8 cellular contexts compared by ENCODE assay signal in the genomic region with DNA sequence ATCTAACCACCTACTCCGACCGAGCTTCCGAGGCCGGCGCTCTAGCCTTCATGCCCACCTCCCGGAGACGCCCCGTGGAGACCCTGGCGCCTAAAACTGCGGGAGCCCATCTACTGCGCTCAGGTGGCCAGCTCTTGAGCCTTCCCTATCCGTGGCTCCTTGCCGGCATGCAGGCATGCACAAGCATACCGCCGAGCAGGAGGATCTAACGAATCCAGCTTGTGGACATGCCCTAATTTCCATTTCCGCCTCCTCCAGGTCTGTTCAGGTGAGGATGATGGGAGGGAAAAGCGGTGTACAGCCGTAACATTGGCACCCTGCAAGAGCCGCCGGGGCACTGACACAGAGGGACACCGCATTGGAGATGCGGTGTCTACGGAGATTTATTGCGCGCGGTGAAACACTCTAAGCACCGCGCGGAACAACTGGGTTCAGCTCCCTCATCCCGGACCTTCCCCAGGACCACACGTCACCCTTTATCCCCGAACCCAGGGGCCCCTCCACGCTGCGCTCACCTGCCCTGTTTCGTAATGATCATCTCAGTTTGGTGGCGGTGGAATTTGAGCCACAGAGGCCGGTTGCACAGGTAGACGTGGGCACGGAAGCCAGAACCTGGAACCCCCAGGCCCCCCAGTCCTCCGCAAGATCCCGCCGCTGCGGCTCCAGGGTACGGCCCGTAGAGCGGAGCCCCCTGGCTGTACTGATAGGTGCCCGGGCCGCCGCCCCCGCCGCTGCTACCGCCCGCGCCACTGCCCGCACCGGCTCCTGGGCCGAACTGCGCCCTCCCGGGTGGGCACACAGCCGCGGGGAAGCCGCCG. TPM values are rescaled to one million over a fixed set of nuclear protein-coding genes. Genes with fewer than 3 reads are reported as not detected.
A peak's percentile ranks its signal among the peaks of the same experiment; 100 is the strongest.
DNase-seq lines count a peak whose midpoint lies in the region; ATAC-seq, FAIRE-seq and TF ChIP-seq lines count a peak whose summit lies in the region.

No MANE protein-coding gene starts in this region.

- no peaks in the 10 kb centered on the region for H3K9me3 Mint-ChIP-seq in activated T-cell treated with anti-CD3 and anti-CD28 coated beads, Interleukin-2, amount 50 U/mL, for 4 hours
- peaks cover 16% of the 10 kb centered on the region for H3K9me3 Mint-ChIP-seq in neural progenitor cell

- H2BK5ac ChIP-seq in H1 (ENCODE audit: low read depth, low read length) = no peak overlapping the region

- POLR2A ChIA-PET in H1 (lab: Charles Lee; ENCODE audit: partially characterized antibody) = interaction anchor here (0.6 to 2.9 kb wide), 4 partner anchors 8 to 601 kb away, joined by 3 to 9 read pairs (median 4); a partner anchor contains a TSS

- H3K27me3 Mint-ChIP-seq in activated T-cell treated with anti-CD3 and anti-CD28 coated beads, Interleukin-2, amount 50 U/mL, for 4 hours (ENCODE audit: low read depth) = peaks cover 53% of the 10 kb centered on the region
- peaks cover 87% of the 10 kb centered on the region for H3K27me3 Mint-ChIP-seq in neural progenitor cell (ENCODE audit: insufficient read depth, low read depth)

- H2BK20ac ChIP-seq in H1 (ENCODE audit: low read length) = no peak overlapping the region

- no peak overlapping the region for H4K5ac ChIP-seq in H1 (ENCODE audit: insufficient read length, low read depth, low read length)

- H3K9ac ChIP-seq in H1 (replicated peaks in 1 of 4; ENCODE audit: extremely low read depth in 1 of 4, low read depth in 3 of 4, low read length in 3 of 4) = no peak overlapping the region
- no peak overlapping the region for H3K9ac ChIP-seq in neural progenitor cell

- no peak overlapping the region for H2BK120ac ChIP-seq in H1 (replicated peaks; ENCODE audit: low read depth, low read length)

- no peak overlapping the region for H2BK15ac ChIP-seq in H1 (ENCODE audit: low read length)

- ATAC-seq in activated T-cell treated with anti-CD3 and anti-CD28 coated beads, Interleukin-2, amount 50 U/mL, for 4 hours = peak; percentile 3 to 20

- TF ChIP-seq EP300 in H1 (IDR thresholded peaks at IDR 0.05; ENCODE audit: borderline replicate concordance in 1 of 2, low read depth in 2 of 2, low read length in 2 of 2) = no peak

- no peak overlapping the region for H2AFZ ChIP-seq in H1 (ENCODE audit: low read length)
- H2AFZ ChIP-seq in neural progenitor cell (replicated peaks) = peak overlapping the region; percentile 74

- H3K14ac ChIP-seq in H1 (ENCODE audit: insufficient read length) = no peak overlapping the region

- H3K4me1 ChIP-seq in H1 (replicated peaks in 1 of 4; ENCODE audit: control insufficient read depth in 3 of 4, insufficient read depth in 4 of 4, low read length in 3 of 4) (peaks cover 10 to 36% (median 16%) of the 10 kb centered on the region in 4 experiments), neural progenitor cell (peaks cover 25% of the 10 kb centered on the region)

- H4K8ac ChIP-seq in H1 (ENCODE audit: extremely low read depth, insufficient read depth, low read length) = peak overlapping the region; percentile 38; the same call in 1 of the 2 replicates

- peaks cover 5% of the 10 kb centered on the region for H3K36me3 Mint-ChIP-seq in activated T-cell treated with anti-CD3 and anti-CD28 coated beads, Interleukin-2, amount 50 U/mL, for 4 hours (ENCODE audit: insufficient read depth)
- H3K36me3 Mint-ChIP-seq in neural progenitor cell = no peaks in the 10 kb centered on the region

- H3K9me3 ChIP-seq in H1 (ENCODE audit: insufficient read depth in 2 of 2, low read depth in 1 of 2, low read length in 1 of 2) = no peaks in the 10 kb centered on the region
- H3K9me3 ChIP-seq in neural progenitor cell (ENCODE audit: low read depth) = no peaks in the 10 kb centered on the region

- CTCF ChIA-PET in H1 (lab: Charles Lee; ENCODE audit: partially characterized antibody) = interaction anchor here (1.0 to 6.8 kb wide), 15 partner anchors 9 to 623 kb away, joined by 3 to 70 read pairs (median 5); no protein-coding TSS in a partner anchor

- H3K23me2 ChIP-seq in H1 (ENCODE audit: low read depth, low read length) = peaks cover 14% of the 10 kb centered on the region

- H4K20me1 ChIP-seq in H1 (replicated peaks in 1 of 2; ENCODE audit: control insufficient read depth in 1 of 2, insufficient read depth in 2 of 2, low read length in 2 of 2) = peaks cover 9 to 27% of the 10 kb centered on the region in 2 experiments
- H4K20me1 ChIP-seq in neural progenitor cell (ENCODE audit: low read depth) = peaks cover 97% of the 10 kb centered on the region

- H3K18ac ChIP-seq in H1 (ENCODE audit: extremely low read depth, low read length) = no peak overlapping the region

- peak overlapping the region; percentile 81; the same call in 1 of the 2 replicates for H2BK12ac ChIP-seq in H1 (ENCODE audit: low read depth, low read length)

- H4K91ac ChIP-seq in H1 (replicated peaks; ENCODE audit: insufficient read length, low read length) = no peak overlapping the region

- H3K27ac Mint-ChIP-seq in neural progenitor cell = no peak overlapping the region

- H3K27me3 ChIP-seq in H1 (replicated peaks in 1 of 4; ENCODE audit: control insufficient read depth in 3 of 4, extremely low read depth in 1 of 4, insufficient read depth in 3 of 4, low read length in 3 of 4) (peaks cover 77 to 100% (median 91%) of the 10 kb centered on the region in 4 experiments), neural progenitor cell (peaks cover 100% of the 10 kb centered on the region)

- no peak for TF ChIP-seq RAD21 in H1 (IDR thresholded peaks at IDR 0.05 in 1 of 2, conservative IDR thresholded peaks at IDR 0.05 in 1 of 2; ENCODE audit: low read depth in 2 of 2, low read length in 2 of 2)

- H3K36me3 ChIP-seq in H1 (ENCODE audit: control insufficient read depth in 2 of 4, insufficient read depth in 4 of 4, low read length in 3 of 4) = no peaks in the 10 kb centered on the region
- H3K36me3 ChIP-seq in neural progenitor cell = no peaks in the 10 kb centered on the region

- peaks cover 28% of the 10 kb centered on the region for H3K4me1 Mint-ChIP-seq in activated T-cell treated with anti-CD3 and anti-CD28 coated beads, Interleukin-2, amount 50 U/mL, for 4 hours (ENCODE audit: low read depth)
- H3K4me1 Mint-ChIP-seq in neural progenitor cell = peaks cover 32% of the 10 kb centered on the region

- H3K27ac ChIP-seq in H1 (ENCODE audit: low read depth, low read length) (no peak overlapping the region), neural progenitor cell (no peak overlapping the region)

- H3K4me2 ChIP-seq in H1 (ENCODE audit: insufficient read depth in 1 of 2, low read depth in 2 of 2, low read length in 2 of 2) (peak overlapping the region; percentile 82 to 88), neural progenitor cell (peak overlapping the region; percentile 92)

- H3K4me3 Mint-ChIP-seq in activated T-cell treated with anti-CD3 and anti-CD28 coated beads, Interleukin-2, amount 50 U/mL, for 4 hours = peak overlapping the region; percentile 83
- H3K4me3 Mint-ChIP-seq in neural progenitor cell = peak overlapping the region; percentile 76

- peaks cover 27% of the 10 kb centered on the region for H3F3A ChIP-seq in neural progenitor cell (ENCODE audit: low read depth)

- no peaks in the 10 kb centered on the region for H3K79me1 ChIP-seq in H1 (ENCODE audit: low read depth, low read length)

- WGBS in H1 (ENCODE audit: extremely low coverage in 1 of 2, insufficient coverage in 1 of 2, insufficient read length in 1 of 2, insufficient replicate concordance in 2 of 2, low coverage in 1 of 2, low lambda C conversion rate in 2 of 2, missing lambda C conversion rate in 1 of 2), 2 experiments = 2% methylated on average over 63 of the region's 64 CpGs; no CpG with 5 or more reads in 1 of the 2 experiments

- no peak overlapping the region for H3K56ac ChIP-seq in H1 (replicated peaks; ENCODE audit: insufficient read length, low read depth, low read length)

- no peak overlapping the region for H3K4ac ChIP-seq in H1 (replicated peaks; ENCODE audit: insufficient read length, low read depth, low read length)

- no peak for FAIRE-seq in H1 (lab: Jason Lieb, UNC)

- no peak overlapping the region for H2AK5ac ChIP-seq in H1 (ENCODE audit: low read depth, low read length)

- no peak overlapping the region for H3K23ac ChIP-seq in H1 (ENCODE audit: insufficient read length)

- peak overlapping the region; percentile 23 to 64 (median 50) for H3K4me3 ChIP-seq in H1 (ENCODE audit: extremely low read depth in 1 of 4, insufficient read depth in 2 of 4, low read depth in 3 of 4, low read length in 4 of 4)
- peak overlapping the region; percentile 66 for H3K4me3 ChIP-seq in neural progenitor cell

- H3K79me2 ChIP-seq in H1 (ENCODE audit: control insufficient read depth in 1 of 2, insufficient read depth in 2 of 2, low read length in 2 of 2) (no peaks in the 10 kb centered on the region), neural progenitor cell (ENCODE audit: low read depth) (no peaks in the 10 kb centered on the region)

- DNase-seq in activated T-cell treated with anti-CD3 and anti-CD28 coated beads, Interleukin-2, amount 50 U/mL, for 4 hours = no peak
- DNase-seq in activated T-cell treated with anti-CD3 and anti-CD28 coated beads for 4 hours (no peak), NCI-H69 (lab: John Stamatoyannopoulos, UW) (peak; percentile 11), H1 (ENCODE audit: low read depth in 1 of 2, low spot score in 2 of 2) (peak in 1 of 2 experiments; percentile 79), neural progenitor cell (ENCODE audit: low spot score) (peak; percentile 64), NCI-H2029 treated with DMSO at 0.1 percent for 48 hours (lab: John Stamatoyannopoulos, UW) (no peak), GF-D8 (lab: John Stamatoyannopoulos, UW) (no peak), T-helper 9 cell (no peak)

- TF ChIP-seq CTCF in H1 (IDR thresholded peaks at IDR 0.05; ENCODE audit: control extremely low read depth in 1 of 3, insufficient read depth in 1 of 3, low read depth in 1 of 3, low read length in 3 of 3) (peak; percentile 24 to 66 (median 56); a peak in 3 of 4 replicates), neural progenitor cell (IDR thresholded peaks at IDR 0.05) (no peak)

- TF ChIP-seq POLR2A in H1 (IDR thresholded peaks at IDR 0.05; ENCODE audit: control extremely low read depth in 1 of 2, low read depth in 2 of 2, low read length in 2 of 2) = no peak

TF ChIP-seq in H1, 55 proteins besides CTCF, POLR2A, EP300 and RAD21 (continues in another document):
- no peak for TF ChIP-seq ZNF274 (IDR thresholded peaks at IDR 0.05; ENCODE audit: borderline replicate concordance, extremely low read depth, low read length)

RNA-seq across cellular contexts. Expression of a gene that starts 1.0 kb away (rescaled TPM):
- total RNA-seq in activated T-cell treated with anti-CD3 and anti-CD28 coated beads, Interleukin-2, amount 50 U/mL, for 4 hours = 1 to 10 TPM; 2.7 to 7.3 (median 6.1) TPM
- 0.47 and 0.50 TPM in 2 replicates for total RNA-seq in H1 (2021; fragmentation: NEBNext Ultra II Directional; extraction: Animal tissue kit (Norgen Biotek cat#: 25700))
- 0.09 TPM in 2 replicates for polyA plus RNA-seq in H1 (2011; rRNA removed)
- polyA plus RNA-seq in H1 (2011; cell fraction: cytosol; rRNA removed) = 0.13 TPM
- 0.11 TPM for polyA plus RNA-seq in H1 (2011; cell fraction: nucleus; rRNA removed)
- polyA plus RNA-seq in H1 (2012, experiment 1 of 2) = 0.18 to 0.91 TPM (median 0.46 TPM) in 4 replicates
- 0.73 TPM for polyA plus RNA-seq in H1 (2012, experiment 2 of 2)
- polyA plus RNA-seq in H1 (2013, experiment 1 of 2) = 0.26 TPM
- polyA plus RNA-seq in H1 (2013, experiment 2 of 2) = 0.18 TPM
- polyA minus RNA-seq in H1 (2011; rRNA and poly(A)+ RNA removed) = 0.25 and 0.37 TPM in 2 replicates
- not detected for polyA minus RNA-seq in H1 (2011; cell fraction: cytosol; rRNA and poly(A)+ RNA removed)
- 0.40 TPM for polyA minus RNA-seq in H1 (2011; cell fraction: nucleus; rRNA and poly(A)+ RNA removed)
- total RNA-seq in neural progenitor cell (ENCODE audit: low replicate concordance) = not detected in 2 replicates

Comparison
In these comparisons a context has a peak if more than half of its experiments do, and no peak if none do; other contexts are left out.
1. DNase-seq: peak in NCI-H69 (single experiment) and neural progenitor cell (single experiment); none in activated T-cell treated with anti-CD3 and anti-CD28 coated beads, Interleukin-2, amount 50 U/mL, for 4 hours (single experiment), activated T-cell treated with anti-CD3 and anti-CD28 coated beads for 4 hours (single experiment), NCI-H2029 treated with DMSO at 0.1 percent for 48 hours (single experiment), GF-D8 (single experiment) and T-helper 9 cell (single experiment).